ENCODE assay signal across 1 cellular context in genomic region chr1:246748867-246749266, GRCh38.
A peak's percentile ranks its signal among the peaks of the same experiment; 100 is the strongest.
TF ChIP-seq lines count a peak whose summit lies in the region.

No MANE protein-coding gene starts in this region.

TF ChIP-seq in K562, 482 proteins besides CTCF, POLR2A, EP300 and RAD21 (continued from another document and continues in another):
- TF ChIP-seq CLOCK (CRISPR knock-in tag; IDR thresholded peaks at IDR 0.05; ENCODE audit: borderline replicate concordance), result no peak
- TF ChIP-seq STAG1 (CRISPR knock-in tag; IDR thresholded peaks at IDR 0.05; ENCODE audit: borderline replicate concordance), result no peak
- no peak for TF ChIP-seq RBM25 (IDR thresholded peaks at IDR 0.05; ENCODE audit: low read depth, low read length, severe bottlenecking)
- no peak for TF ChIP-seq GTF2E2 (tag; IDR thresholded peaks at IDR 0.05)
- TF ChIP-seq SUPT5H (IDR thresholded peaks at IDR 0.05), result no peak
- TF ChIP-seq BRCA1 (IDR thresholded peaks at IDR 0.05), result no peak
- no peak for TF ChIP-seq BRCA1 (CRISPR knock-in tag; IDR thresholded peaks at IDR 0.05)
- no peak for TF ChIP-seq FOXK1 (CRISPR knock-in tag; IDR thresholded peaks at IDR 0.05; ENCODE audit: borderline replicate concordance)
- no peak for TF ChIP-seq BCL6 (CRISPR knock-in tag; IDR thresholded peaks at IDR 0.05)
- TF ChIP-seq C11orf30 (IDR thresholded peaks at IDR 0.05; ENCODE audit: low read depth), result no peak
- TF ChIP-seq ZNF551 (CRISPR knock-in tag; IDR thresholded peaks at IDR 0.05), result no peak
- TF ChIP-seq JUND (IDR thresholded peaks at IDR 0.05; ENCODE audit: borderline replicate concordance, low read depth, low read length), result peak; percentile 83; the same call in 1 of the 2 replicates
- peak; percentile 83; the same call in 1 of the 3 replicates for TF ChIP-seq JUND (tag; IDR thresholded peaks at IDR 0.05; ENCODE audit: borderline replicate concordance, low read depth, low read length)
- TF ChIP-seq BDP1 (IDR thresholded peaks at IDR 0.05; ENCODE audit: insufficient read depth, insufficient read length), result no peak
- no peak for TF ChIP-seq CREB3 (tag; conservative IDR thresholded peaks at IDR 0.05; ENCODE audit: low read depth)
- TF ChIP-seq, protein P1, sequence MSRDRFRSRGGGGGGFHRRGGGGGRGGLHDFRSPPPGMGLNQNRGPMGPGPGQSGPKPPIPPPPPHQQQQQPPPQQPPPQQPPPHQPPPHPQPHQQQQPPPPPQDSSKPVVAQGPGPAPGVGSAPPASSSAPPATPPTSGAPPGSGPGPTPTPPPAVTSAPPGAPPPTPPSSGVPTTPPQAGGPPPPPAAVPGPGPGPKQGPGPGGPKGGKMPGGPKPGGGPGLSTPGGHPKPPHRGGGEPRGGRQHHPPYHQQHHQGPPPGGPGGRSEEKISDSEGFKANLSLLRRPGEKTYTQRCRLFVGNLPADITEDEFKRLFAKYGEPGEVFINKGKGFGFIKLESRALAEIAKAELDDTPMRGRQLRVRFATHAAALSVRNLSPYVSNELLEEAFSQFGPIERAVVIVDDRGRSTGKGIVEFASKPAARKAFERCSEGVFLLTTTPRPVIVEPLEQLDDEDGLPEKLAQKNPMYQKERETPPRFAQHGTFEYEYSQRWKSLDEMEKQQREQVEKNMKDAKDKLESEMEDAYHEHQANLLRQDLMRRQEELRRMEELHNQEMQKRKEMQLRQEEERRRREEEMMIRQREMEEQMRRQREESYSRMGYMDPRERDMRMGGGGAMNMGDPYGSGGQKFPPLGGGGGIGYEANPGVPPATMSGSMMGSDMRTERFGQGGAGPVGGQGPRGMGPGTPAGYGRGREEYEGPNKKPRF (IDR thresholded peaks at IDR 0.05; ENCODE audit: low read depth, low read length), result no peak
- TF ChIP-seq MCM5 (IDR thresholded peaks at IDR 0.05; ENCODE audit: low read depth), result no peak
- TF ChIP-seq, protein P2, sequence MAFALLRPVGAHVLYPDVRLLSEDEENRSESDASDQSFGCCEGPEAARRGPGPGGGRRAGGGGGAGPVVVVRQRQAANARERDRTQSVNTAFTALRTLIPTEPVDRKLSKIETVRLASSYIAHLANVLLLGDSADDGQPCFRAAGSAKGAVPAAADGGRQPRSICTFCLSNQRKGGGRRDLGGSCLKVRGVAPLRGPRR (CRISPR knock-in tag; IDR thresholded peaks at IDR 0.05), result no peak
- TF ChIP-seq, protein P3, sequence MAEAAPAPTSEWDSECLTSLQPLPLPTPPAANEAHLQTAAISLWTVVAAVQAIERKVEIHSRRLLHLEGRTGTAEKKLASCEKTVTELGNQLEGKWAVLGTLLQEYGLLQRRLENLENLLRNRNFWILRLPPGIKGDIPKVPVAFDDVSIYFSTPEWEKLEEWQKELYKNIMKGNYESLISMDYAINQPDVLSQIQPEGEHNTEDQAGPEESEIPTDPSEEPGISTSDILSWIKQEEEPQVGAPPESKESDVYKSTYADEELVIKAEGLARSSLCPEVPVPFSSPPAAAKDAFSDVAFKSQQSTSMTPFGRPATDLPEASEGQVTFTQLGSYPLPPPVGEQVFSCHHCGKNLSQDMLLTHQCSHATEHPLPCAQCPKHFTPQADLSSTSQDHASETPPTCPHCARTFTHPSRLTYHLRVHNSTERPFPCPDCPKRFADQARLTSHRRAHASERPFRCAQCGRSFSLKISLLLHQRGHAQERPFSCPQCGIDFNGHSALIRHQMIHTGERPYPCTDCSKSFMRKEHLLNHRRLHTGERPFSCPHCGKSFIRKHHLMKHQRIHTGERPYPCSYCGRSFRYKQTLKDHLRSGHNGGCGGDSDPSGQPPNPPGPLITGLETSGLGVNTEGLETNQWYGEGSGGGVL (CRISPR knock-in tag; IDR thresholded peaks at IDR 0.05), result no peak
- TF ChIP-seq STAT6 (CRISPR knock-in tag; IDR thresholded peaks at IDR 0.05), result no peak
- TF ChIP-seq, protein P4, sequence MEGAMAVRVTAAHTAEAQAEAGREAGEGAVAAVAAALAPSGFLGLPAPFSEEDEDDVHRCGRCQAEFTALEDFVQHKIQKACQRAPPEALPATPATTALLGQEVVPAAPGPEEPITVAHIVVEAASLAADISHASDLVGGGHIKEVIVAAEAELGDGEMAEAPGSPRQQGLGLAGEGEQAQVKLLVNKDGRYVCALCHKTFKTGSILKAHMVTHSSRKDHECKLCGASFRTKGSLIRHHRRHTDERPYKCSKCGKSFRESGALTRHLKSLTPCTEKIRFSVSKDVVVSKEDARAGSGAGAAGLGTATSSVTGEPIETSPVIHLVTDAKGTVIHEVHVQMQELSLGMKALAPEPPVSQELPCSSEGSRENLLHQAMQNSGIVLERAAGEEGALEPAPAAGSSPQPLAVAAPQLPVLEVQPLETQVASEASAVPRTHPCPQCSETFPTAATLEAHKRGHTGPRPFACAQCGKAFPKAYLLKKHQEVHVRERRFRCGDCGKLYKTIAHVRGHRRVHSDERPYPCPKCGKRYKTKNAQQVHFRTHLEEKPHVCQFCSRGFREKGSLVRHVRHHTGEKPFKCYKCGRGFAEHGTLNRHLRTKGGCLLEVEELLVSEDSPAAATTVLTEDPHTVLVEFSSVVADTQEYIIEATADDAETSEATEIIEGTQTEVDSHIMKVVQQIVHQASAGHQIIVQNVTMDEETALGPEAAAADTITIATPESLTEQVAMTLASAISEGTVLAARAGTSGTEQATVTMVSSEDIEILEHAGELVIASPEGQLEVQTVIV (CRISPR knock-in tag; IDR thresholded peaks at IDR 0.05; ENCODE audit: borderline replicate concordance), result no peak
- no peak for TF ChIP-seq HEY1 (CRISPR knock-in tag; IDR thresholded peaks at IDR 0.05; ENCODE audit: borderline replicate concordance)
- TF ChIP-seq, protein P5, sequence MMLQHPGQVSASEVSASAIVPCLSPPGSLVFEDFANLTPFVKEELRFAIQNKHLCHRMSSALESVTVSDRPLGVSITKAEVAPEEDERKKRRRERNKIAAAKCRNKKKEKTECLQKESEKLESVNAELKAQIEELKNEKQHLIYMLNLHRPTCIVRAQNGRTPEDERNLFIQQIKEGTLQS (IDR thresholded peaks at IDR 0.05), result peak; percentile 85
- TF ChIP-seq, protein P5 (CRISPR knock-in tag; conservative IDR thresholded peaks at IDR 0.05), result no peak
- TF ChIP-seq GABPB1 (CRISPR knock-in tag; IDR thresholded peaks at IDR 0.05), result no peak
- no peak for TF ChIP-seq ZNF274 (IDR thresholded peaks at IDR 0.05; ENCODE audit: borderline replicate concordance, low read depth, low read length)
- TF ChIP-seq L3MBTL2 (IDR thresholded peaks at IDR 0.05), result peak; percentile 81
- no peak for TF ChIP-seq ZNF146 (CRISPR knock-in tag; IDR thresholded peaks at IDR 0.05; ENCODE audit: unreplicated experiment)
- TF ChIP-seq TRIM24 (IDR thresholded peaks at IDR 0.05), result no peak
- TF ChIP-seq ZNF780A (CRISPR knock-in tag; IDR thresholded peaks at IDR 0.05), result no peak
- TF ChIP-seq HSF4 (CRISPR knock-in tag; IDR thresholded peaks at IDR 0.05; ENCODE audit: borderline replicate concordance), result no peak
- TF ChIP-seq, protein P6, sequence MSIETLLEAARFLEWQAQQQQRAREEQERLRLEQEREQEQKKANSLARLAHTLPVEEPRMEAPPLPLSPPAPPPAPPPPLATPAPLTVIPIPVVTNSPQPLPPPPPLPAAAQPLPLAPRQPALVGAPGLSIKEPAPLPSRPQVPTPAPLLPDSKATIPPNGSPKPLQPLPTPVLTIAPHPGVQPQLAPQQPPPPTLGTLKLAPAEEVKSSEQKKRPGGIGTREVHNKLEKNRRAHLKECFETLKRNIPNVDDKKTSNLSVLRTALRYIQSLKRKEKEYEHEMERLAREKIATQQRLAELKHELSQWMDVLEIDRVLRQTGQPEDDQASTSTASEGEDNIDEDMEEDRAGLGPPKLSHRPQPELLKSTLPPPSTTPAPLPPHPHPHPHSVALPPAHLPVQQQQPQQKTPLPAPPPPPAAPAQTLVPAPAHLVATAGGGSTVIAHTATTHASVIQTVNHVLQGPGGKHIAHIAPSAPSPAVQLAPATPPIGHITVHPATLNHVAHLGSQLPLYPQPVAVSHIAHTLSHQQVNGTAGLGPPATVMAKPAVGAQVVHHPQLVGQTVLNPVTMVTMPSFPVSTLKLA (conservative IDR thresholded peaks at IDR 0.05), result peak in 1 of 2 experiments; percentile 38; a peak in 1 of 4 replicates
- TF ChIP-seq ZEB2 (IDR thresholded peaks at IDR 0.05), result no peak
- no peak for TF ChIP-seq DDX20 (tag; IDR thresholded peaks at IDR 0.05; ENCODE audit: low read depth)
- TF ChIP-seq GATAD2A (IDR thresholded peaks at IDR 0.05), result 0 out of 2 replicates have a peak, but pooled peaks have one; percentile 44
- TF ChIP-seq KAT7 (CRISPR knock-in tag; IDR thresholded peaks at IDR 0.05; ENCODE audit: borderline replicate concordance), result no peak
- no peak for TF ChIP-seq DPF2 (IDR thresholded peaks at IDR 0.05)
- TF ChIP-seq CUX1 (CRISPR knock-in tag; IDR thresholded peaks at IDR 0.05), result no peak
- TF ChIP-seq CGGBP1 (CRISPR knock-in tag; IDR thresholded peaks at IDR 0.05), result no peak
